7 cellular contexts compared by ENCODE assay signal in genomic region chr12:6867407-6868210, GRCh38. TPM values are rescaled to one million over a fixed set of nuclear protein-coding genes. Genes with fewer than 3 reads are reported as not detected.
DNase-seq lines count a peak whose midpoint lies in the region; ATAC-seq and TF ChIP-seq lines count a peak whose summit lies in the region.

Gene TPI1 (plus strand): TSS chr12:6867531. CDS start chr12:6867567, 36 bp downstream.

- POLR2A ChIA-PET in WTC11 (lab: Charles Lee) = interaction anchor here (1.0 to 4.3 kb wide), 11 partner anchors 16 to 114 kb away, joined by 3 to 33 read pairs (median 4); partner anchors contain the start of genes ATN1, C12orf57, CDCA3 and ENO2

- peaks cover 8% of the 10 kb centered on the region for H3K4me1 ChIP-seq in smooth muscle cell (ENCODE audit: low read depth)

- H3K27me3 Mint-ChIP-seq in WTC11 (ENCODE audit: low read depth) (no peaks in the 10 kb centered on the region), immature natural killer cell (ENCODE audit: low read depth in 3 of 3) (peaks cover 2 to 5% (median 3%) of the 10 kb centered on the region in 3 donors)

- H3K4me1 Mint-ChIP-seq in WTC11 = peaks cover 60% of the 10 kb centered on the region
- peaks cover 51 to 52% of the 10 kb centered on the region in 2 donors for H3K4me1 Mint-ChIP-seq in immature natural killer cell

- peak; percentile 50 for ATAC-seq in GM18502 (IDR thresholded peaks at IDR 0.05; ENCODE audit: poor library complexity, unreplicated experiment)
- ATAC-seq in HG02840 (IDR thresholded peaks at IDR 0.05; ENCODE audit: low FRiP score, unreplicated experiment) = peak; percentile 62
- ATAC-seq in WTC11 = peak; percentile 63

- H3K9me3 ChIP-seq in smooth muscle cell (replicated peaks; ENCODE audit: low read depth) = no peaks in the 10 kb centered on the region

- peak within 1 kb of the TSS; percentile 72 for H2AFZ ChIP-seq in smooth muscle cell (ENCODE audit: low read depth)

- H3F3A ChIP-seq in smooth muscle cell (ENCODE audit: low read depth) = peaks cover 58% of the 10 kb centered on the region

- peak within 1 kb of the TSS; percentile 76 for H3K27ac ChIP-seq in smooth muscle cell (ENCODE audit: low read depth)

- H3K4me3 Mint-ChIP-seq in WTC11 (peak within 1 kb of the TSS; percentile 89), immature natural killer cell (peak within 1 kb of the TSS; percentile 91 to 95 (median 92))

- H3K4me3 ChIP-seq in cardiac fibroblast (replicated peaks in 1 of 2; ENCODE audit: low read depth in 2 of 2, low read length in 2 of 2) (peak within 1 kb of the TSS; percentile 78 to 98), smooth muscle cell (peak within 1 kb of the TSS; percentile 99)

- peak within 1 kb of the TSS; percentile 97 for H3K4me2 ChIP-seq in smooth muscle cell

- peaks cover 47% of the 10 kb centered on the region for H4K20me1 ChIP-seq in smooth muscle cell (ENCODE audit: low read depth)

- H3K36me3 Mint-ChIP-seq in WTC11 (peaks cover 64% of the 10 kb centered on the region), immature natural killer cell (peaks cover 8 to 26% (median 16%) of the 10 kb centered on the region in 3 donors)

- H3K27ac Mint-ChIP-seq in WTC11 = peak within 1 kb of the TSS; percentile 87
- peak within 1 kb of the TSS; percentile 66 to 95 (median 87) for H3K27ac Mint-ChIP-seq in immature natural killer cell

- peaks cover 20% of the 10 kb centered on the region for H3K79me2 ChIP-seq in smooth muscle cell (ENCODE audit: low read depth)

- CTCF ChIA-PET in WTC11 (lab: Charles Lee) = interaction anchor here (0.6 to 8.5 kb wide), 13 partner anchors 15 to 238 kb away, joined by 3 to 181 read pairs (median 5); partner anchors contain the start of genes C12orf57, CDCA3, MLF2 and RNU7-1

- H3K9me3 Mint-ChIP-seq in WTC11 = no peaks in the 10 kb centered on the region
- no peaks in the 10 kb centered on the region for H3K9me3 Mint-ChIP-seq in immature natural killer cell

- no peaks in the 10 kb centered on the region for H3K27me3 ChIP-seq in smooth muscle cell (ENCODE audit: low read depth)

- TF ChIP-seq CTCF in WTC11 (IDR thresholded peaks at IDR 0.05) (no peak), cardiac fibroblast (IDR thresholded peaks at IDR 0.05; ENCODE audit: low read depth, low read length) (no peak), smooth muscle cell (IDR thresholded peaks at IDR 0.05; ENCODE audit: borderline replicate concordance, insufficient read depth, poor library complexity, severe bottlenecking) (peak; percentile 12)

- peak within 1 kb of the TSS; percentile 94 for H3K9ac ChIP-seq in smooth muscle cell (ENCODE audit: low read depth)

- WGBS in smooth muscle cell (ENCODE audit: low lambda C conversion rate) = 2% methylated on average over 60 of the region's 87 CpGs

- no peaks in the 10 kb centered on the region for H3K36me3 ChIP-seq in smooth muscle cell (ENCODE audit: low read depth)

- DNase-seq in NCI-H2029 (lab: John Stamatoyannopoulos, UW) (peak; percentile 68), WTC11 (ENCODE audit: low spot score) (peak; percentile 79), cardiac fibroblast (ENCODE audit: low read depth in 2 of 2) (peak; percentile 83 to 89), immature natural killer cell (peak; percentile 76 to 79 (median 78)), smooth muscle cell (lab: John Stamatoyannopoulos, UW; ENCODE audit: unreplicated experiment) (peak; percentile 68)

TF ChIP-seq in WTC11, 78 proteins besides CTCF, POLR2A, EP300 and RAD21 (continues in another document):
- TF ChIP-seq CDX4 (CRISPR knock-in tag; IDR thresholded peaks at IDR 0.05; ENCODE audit: borderline replicate concordance) = no peak
- no peak for TF ChIP-seq PRDM15 (CRISPR knock-in tag; IDR thresholded peaks at IDR 0.05)
- TF ChIP-seq JUN (CRISPR knock-in tag; IDR thresholded peaks at IDR 0.05) = peak; percentile 24; the same call in 1 of the 2 replicates
- TF ChIP-seq ZMAT4 (CRISPR knock-in tag; IDR thresholded peaks at IDR 0.05) = no peak
- TF ChIP-seq ZNF512 (CRISPR knock-in tag; IDR thresholded peaks at IDR 0.05; ENCODE audit: borderline replicate concordance) = no peak
- TF ChIP-seq SMAD3 (CRISPR knock-in tag; IDR thresholded peaks at IDR 0.05; ENCODE audit: borderline replicate concordance) = 0 out of 2 replicates have a peak, but pooled peaks have one; percentile 11
- TF ChIP-seq ATF6 (CRISPR knock-in tag; IDR thresholded peaks at IDR 0.05) = no peak
- TF ChIP-seq ZNF138 (CRISPR knock-in tag; conservative IDR thresholded peaks at IDR 0.05) = 0 out of 2 replicates have a peak, but pooled peaks have one; percentile 14
- TF ChIP-seq ZNF423 (CRISPR knock-in tag; IDR thresholded peaks at IDR 0.05) = no peak
- no peak for TF ChIP-seq SOX15 (CRISPR knock-in tag; IDR thresholded peaks at IDR 0.05)

RNA-seq across cellular contexts. Expression of gene TPI1, which starts in this region (rescaled TPM):
- total RNA-seq in WTC11 (2021) (1,045 to 1,242 TPM (median 1,195 TPM) in 3 replicates), smooth muscle cell (1,112 and 1,199 TPM in 2 replicates)
- polyA plus RNA-seq in immature natural killer cell (1,000 to 10,000 TPM in 1 of 3 donors, 100 to 1,000 TPM in 2; 801 to 1,209 (median 811) TPM), smooth muscle cell (2,097 and 2,100 TPM in 2 replicates)

Comparison
In these comparisons a context has a peak if more than half of its experiments do, and no peak if none do; other contexts are left out.
1. Peak in every context shown above with its lines: DNase-seq, ATAC-seq, H3K4me3 ChIP-seq and H3K27ac ChIP-seq.